In genomic region chr2:177464549-177464948, GRCh38 we compare ENCODE assay signal across 19 cellular contexts.
"Had no signal": no experiment of that assay in that cellular context is flagged by ENCODE, and none has a peak within 500 bp of the region (broad histone marks: within the 10 kb centered on the region; RNA-seq: fewer than 3 reads in every experiment).

No MANE protein-coding gene starts in this region.

- DNase-seq: activated CD4-positive, alpha-beta T cell treated with anti-CD3 and anti-CD28 coated beads, Interleukin-2, amount 50 U/mL, for 1 hour; activated CD4-positive, CD25-positive, alpha-beta regulatory T cell treated with anti-CD3 and anti-CD28 coated beads, Interleukin-2, amount 50 U/mL, for 72 hours; activated CD8-positive, alpha-beta memory T cell treated with anti-CD3 and anti-CD28 coated beads, Interleukin-2, amount 50 U/mL, for 48 hours; activated effector memory CD4-positive, alpha-beta T cell treated with anti-CD3 and anti-CD28 coated beads, Interleukin-2, amount 50 U/mL, for 16 hours; activated naive CD4-positive, alpha-beta T cell treated with anti-CD3 and anti-CD28 coated beads, Interleukin-2, amount 50 U/mL, for 16 hours; activated T-cell treated with anti-CD3 and anti-CD28 coated beads, Interleukin-2, amount 50 U/mL, for 72 hours; cortex of kidney; effector CD4-positive, alpha-beta T cell; left cardiac atrium; lower lobe of right lung; nucleus accumbens; stimulated activated CD4-positive, alpha-beta T cell treated with anti-CD3 and anti-CD28 coated beads, Interleukin-12 subunit alpha, Interleukin-12 subunit beta, amount 100 ng/mL, for 4 hours; stimulated activated CD4-positive, alpha-beta T cell treated with anti-CD3 and anti-CD28 coated beads, Interleukin-1b, Interleukin-23, amount 100 ng/mL, for 48 hours; stimulated activated CD8-positive, alpha-beta memory T cell treated with anti-CD3 and anti-CD28 coated beads, Interleukin-4, amount 100 ng/mL, for 48 hours; stimulated activated naive CD4-positive, alpha-beta T cell; T-helper 2 cell; thyroid gland had no signal

- H3K27ac ChIP-seq: hepatocyte, lower lobe of right lung, thyroid gland, VCaP had no signal

- H3K4me2 ChIP-seq: hepatocyte had no signal

- H3K4me3 ChIP-seq: hepatocyte, lower lobe of right lung, thyroid gland had no signal

- H3K9me3 ChIP-seq: lower lobe of right lung, thyroid gland had no signal

- H3K79me2 ChIP-seq: hepatocyte had no signal

- H2AFZ ChIP-seq: hepatocyte had no signal

- H3K4me1 ChIP-seq: lower lobe of right lung, thyroid gland had no signal

- H3K27me3 ChIP-seq: hepatocyte, thyroid gland had no signal
